Comparison of ENCODE assay signal across 29 cellular contexts in genomic region chr2:106034325-106034724, GRCh38.
"Had no signal": no experiment of that assay in that cellular context is flagged by ENCODE, and none has a peak within 500 bp of the region (broad histone marks: within the 10 kb centered on the region; RNA-seq: fewer than 3 reads in every experiment).

No MANE protein-coding gene starts in this region.

- H3K9me3 Mint-ChIP-seq: dendritic cell treated with granulocyte-macrophage colony-stimulating factor and Interleukin-4, amounts not matched to agents 40 ng/mL and 50 ng/mL, for 4 days; natural killer cell; type B pancreatic cell had no signal

- ATAC-seq: esophagus mucosa; gastrocnemius medialis; left cardiac atrium; lower lobe of right lung; natural killer cell; psoas muscle; right cardiac atrium; stimulated activated memory B cell treated with anti-CD40 and anti-IgM and Interleukin-4, amounts not matched to agents 10 μg/mL and 1 μg/mL and 100 μg/mL, for 72 hours; stimulated activated naive CD8-positive, alpha-beta T cell treated with anti-CD3 and anti-CD28 coated beads, Interleukin-15, Interleukin-2, amounts not matched to agents 100 U/mL and 50 U/mL, for 24 hours had no signal

- H3K4me3 ChIP-seq: gastrocnemius medialis, left ventricle myocardium inferior, lower lobe of right lung, ovary, psoas muscle, skin epidermis, spleen, testis, tibial artery had no signal

- H3K27me3 Mint-ChIP-seq: dendritic cell treated with granulocyte-macrophage colony-stimulating factor and Interleukin-4, amounts not matched to agents 40 ng/mL and 50 ng/mL, for 4 days; stimulated activated memory B cell treated with anti-CD40 and anti-IgM and Interleukin-4, amounts not matched to agents 10 μg/mL and 1 μg/mL and 100 μg/mL, for 72 hours; type B pancreatic cell had no signal

- H3K27ac ChIP-seq: epithelial cell of prostate, gastrocnemius medialis, left ventricle myocardium inferior, lower lobe of right lung, ovary, psoas muscle, skin epidermis, spleen, testis, tibial artery had no signal

- H3K4me3 Mint-ChIP-seq: dendritic cell treated with granulocyte-macrophage colony-stimulating factor and Interleukin-4, amounts not matched to agents 40 ng/mL and 50 ng/mL, for 4 days; endodermal cell; natural killer cell; stimulated activated memory B cell treated with anti-CD40 and anti-IgM and Interleukin-4, amounts not matched to agents 10 μg/mL and 1 μg/mL and 100 μg/mL, for 72 hours; type B pancreatic cell had no signal

- H3K36me3 ChIP-seq: gastrocnemius medialis, left ventricle myocardium inferior, lower lobe of right lung, ovary, spleen, tibial artery had no signal

- H3K9me3 ChIP-seq: gastrocnemius medialis, left ventricle myocardium inferior, lower lobe of right lung, ovary, psoas muscle, testis, tibial artery had no signal

- H3K36me3 Mint-ChIP-seq: natural killer cell; stimulated activated memory B cell treated with anti-CD40 and anti-IgM and Interleukin-4, amounts not matched to agents 10 μg/mL and 1 μg/mL and 100 μg/mL, for 72 hours; type B pancreatic cell had no signal

- DNase-seq: effector CD8-positive, alpha-beta T cell; endodermal cell; foreskin fibroblast; gastrocnemius medialis; head of caudate nucleus; hippocampal formation; left cardiac atrium; left ventricle myocardium inferior; lower lobe of right lung; natural killer cell; occipital lobe; ovary; posterior cingulate gyrus; psoas muscle; right cardiac atrium; spleen; stimulated activated CD4-positive, alpha-beta T cell treated with anti-CD3 and anti-CD28 coated beads, Interleukin-4, amount 100 ng/mL, for 4 hours; stimulated activated naive CD8-positive, alpha-beta T cell treated with anti-CD3 and anti-CD28 coated beads, Interleukin-15, Interleukin-2, amounts not matched to agents 100 U/mL and 50 U/mL, for 24 hours; substantia nigra; testis; tibial artery had no signal

- FAIRE-seq: colon, islet of Langerhans had no signal

- H3K27ac Mint-ChIP-seq: dendritic cell treated with granulocyte-macrophage colony-stimulating factor and Interleukin-4, amounts not matched to agents 40 ng/mL and 50 ng/mL, for 4 days; endodermal cell; natural killer cell; stimulated activated memory B cell treated with anti-CD40 and anti-IgM and Interleukin-4, amounts not matched to agents 10 μg/mL and 1 μg/mL and 100 μg/mL, for 72 hours; type B pancreatic cell had no signal

- H3K27me3 ChIP-seq: gastrocnemius medialis, ovary, spleen, testis, tibial artery had no signal
